8 cellular contexts compared by ENCODE assay signal in the genomic region with DNA sequence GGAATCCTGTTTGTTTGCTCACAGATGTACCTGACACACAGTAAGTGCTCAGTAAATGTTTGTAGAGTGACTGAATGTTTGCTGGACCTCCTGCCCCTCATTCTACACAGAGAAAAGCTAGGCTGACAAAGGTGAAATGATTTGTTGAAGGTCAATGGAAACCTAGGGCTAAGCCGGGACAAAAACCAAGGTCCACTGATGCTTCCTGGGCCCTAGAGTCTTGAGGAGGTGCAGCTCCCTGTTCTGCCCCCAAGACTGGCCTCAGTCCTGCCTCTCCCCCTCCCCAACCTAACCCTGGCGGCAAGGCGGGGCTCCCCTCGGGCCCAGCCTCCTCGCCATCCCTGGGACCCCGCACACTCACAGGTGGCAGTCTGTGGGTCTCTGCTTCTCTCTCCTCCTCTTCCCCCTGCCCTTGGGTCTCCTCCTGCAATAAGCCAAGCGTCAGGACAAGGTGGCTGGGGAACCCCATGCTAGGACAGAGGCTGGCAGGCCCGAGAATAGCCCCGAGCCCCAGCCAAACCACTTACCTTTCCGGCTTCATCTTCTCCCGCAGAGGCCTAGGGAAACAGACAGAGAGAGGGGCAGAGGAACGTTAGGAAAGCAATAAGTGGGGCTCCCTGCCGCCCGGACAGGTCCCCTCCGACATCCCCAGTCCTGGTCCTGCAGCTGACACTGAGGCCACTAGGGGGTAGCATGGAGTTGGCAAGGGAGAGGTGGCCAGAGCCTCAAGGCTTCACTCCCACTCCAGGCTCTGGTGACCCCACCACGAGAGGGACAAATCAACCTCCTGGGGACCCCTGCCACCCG. TPM values are rescaled to one million over a fixed set of nuclear protein-coding genes. Genes with fewer than 3 reads are reported as not detected.
A peak's percentile ranks its signal among the peaks of the same experiment; 100 is the strongest.
DNase-seq lines count a peak whose midpoint lies in the region; ATAC-seq and TF ChIP-seq lines count a peak whose summit lies in the region.

No MANE protein-coding gene starts in this region.

- WGBS in adrenal gland, 4 donors = 33 to 40% (median 37%) methylated on average over 16 to 17 of the region's 17 CpGs
- 39% methylated on average over 17 of the region's 17 CpGs for WGBS in right cardiac atrium
- 45 to 46% methylated on average over 17 of the region's 17 CpGs for WGBS in sigmoid colon, 2 donors

- TF ChIP-seq CTCF in NB4 (IDR thresholded peaks at IDR 0.05; ENCODE audit: low read depth, low read length) (peak; percentile 91), adrenal gland (IDR thresholded peaks at IDR 0.05) (peak; percentile 72 to 94 (median 90)), sigmoid colon (IDR thresholded peaks at IDR 0.05) (peak; percentile 82 to 95 (median 92))

- DNase-seq in SIG-M5 treated with dmso at 0.1 percent for 504 hours (lab: John Stamatoyannopoulos, UW; ENCODE audit: unreplicated experiment) = peak; percentile 46
- DNase-seq in SIG-M5 (lab: John Stamatoyannopoulos, UW) = no peak
- peak; percentile 78 for DNase-seq in NB4 (ENCODE audit: low read depth)
- peak; percentile 49 to 70 (median 52) for DNase-seq in T-helper 17 cell
- DNase-seq in adrenal gland = peak; percentile 72 to 88 (median 82)
- peak; percentile 77 to 91 (median 88) for DNase-seq in right cardiac atrium
- DNase-seq in sigmoid colon = peak; percentile 88

- H3K27me3 Mint-ChIP-seq in T-helper 17 cell = peaks cover 10% of the 10 kb centered on the region

- no peak overlapping the region for H3K4me3 ChIP-seq in NB4 (ENCODE audit: low read depth, low read length)
- H3K4me3 ChIP-seq in adrenal gland = no peak overlapping the region
- no peak overlapping the region for H3K4me3 ChIP-seq in right cardiac atrium (ENCODE audit: low read length)
- peak overlapping the region in 1 of 4 donors; percentile 12 for H3K4me3 ChIP-seq in sigmoid colon

- H3K4me1 Mint-ChIP-seq in T-helper 17 cell = peaks cover 21% of the 10 kb centered on the region

- H3K36me3 Mint-ChIP-seq in T-helper 17 cell (ENCODE audit: low read depth) = no peaks in the 10 kb centered on the region

- no peak for TF ChIP-seq EP300 in sigmoid colon (IDR thresholded peaks at IDR 0.05)

- intact Hi-C loops in adrenal gland (cut with DNase I) (loop anchor here (5.0 to 10.0 kb wide), 2 partner anchors 59 to 141 kb away; a partner anchor contains a TSS), right cardiac atrium (cut with DNase I) (loop anchor here in 3 of 4 donors (2.0 to 10.0 kb wide), 4 partner anchors 59 to 143 kb away; a partner anchor contains a TSS), sigmoid colon (cut with DNase I) (loop anchor here (2.0 to 10.0 kb wide), 3 partner anchors 57 to 359 kb away; a partner anchor contains a TSS)

- peak overlapping the region; percentile 24 for H3K27ac Mint-ChIP-seq in T-helper 17 cell

- H3K9me3 ChIP-seq in T-helper 17 cell (ENCODE audit: control insufficient read depth, low read length, poor library complexity, severe bottlenecking) (no peaks in the 10 kb centered on the region), adrenal gland (replicated peaks in 1 of 3) (no peaks in the 10 kb centered on the region), right cardiac atrium (ENCODE audit: control insufficient read depth, low read length) (no peaks in the 10 kb centered on the region), sigmoid colon (no peaks in the 10 kb centered on the region)

- no peaks in the 10 kb centered on the region for H3K27me3 ChIP-seq in adrenal gland
- H3K27me3 ChIP-seq in right cardiac atrium (ENCODE audit: control insufficient read depth, insufficient read depth) = no peaks in the 10 kb centered on the region
- peaks cover 0 to 25% (median 6%) of the 10 kb centered on the region in 3 donors for H3K27me3 ChIP-seq in sigmoid colon

- TF ChIP-seq POLR2A in NB4 (IDR thresholded peaks at IDR 0.05; ENCODE audit: extremely low read depth, insufficient read length) = no peak
- TF ChIP-seq POLR2A in adrenal gland (IDR thresholded peaks at IDR 0.05) = no peak
- TF ChIP-seq POLR2A in sigmoid colon (IDR thresholded peaks at IDR 0.05) = no peak

- ATAC-seq in T-helper 17 cell (peak; percentile 77), right cardiac atrium (peak; percentile 77 to 81), HG03378 (IDR thresholded peaks at IDR 0.05; ENCODE audit: unreplicated experiment) (no peak)

- H3K27ac ChIP-seq in adrenal gland (no peak overlapping the region), right cardiac atrium (ENCODE audit: low read length) (no peak overlapping the region), sigmoid colon (peak overlapping the region in 2 of 4 donors; percentile 10 to 12)

- H3K4me3 Mint-ChIP-seq in T-helper 17 cell = peak overlapping the region; percentile 70

- peaks cover 3 to 16% of the 10 kb centered on the region in 2 donors for H3K4me1 ChIP-seq in adrenal gland (replicated peaks in 1 of 2)
- peaks cover 14% of the 10 kb centered on the region for H3K4me1 ChIP-seq in right cardiac atrium (ENCODE audit: control insufficient read depth, insufficient read depth, low read length)
- H3K4me1 ChIP-seq in sigmoid colon = peaks cover 0 to 27% (median 23%) of the 10 kb centered on the region in 4 donors

- H3K36me3 ChIP-seq in adrenal gland (replicated peaks in 1 of 2) (no peaks in the 10 kb centered on the region), sigmoid colon (no peaks in the 10 kb centered on the region)

RNA-seq across cellular contexts. Expression of a gene that starts 9.3 kb away (rescaled TPM):
- not detected for total RNA-seq in T-helper 17 cell
- 10 to 100 TPM in 3 of 8 donors, 1 to 10 TPM in 5; 2.1 to 12.7 (median 5.3) TPM for total RNA-seq in adrenal gland
- polyA plus RNA-seq in adrenal gland = 1 to 10 TPM; 1.7 to 5.1 (median 4.5) TPM
- total RNA-seq in right cardiac atrium = 1 to 10 TPM; 2.9 to 5.9 (median 4.1) TPM
- polyA plus RNA-seq in right cardiac atrium = 4.3 TPM
- total RNA-seq in sigmoid colon = 10 to 100 TPM in 2 of 4 donors, 1 to 10 TPM in 2; 3.6 to 15.6 (median 9.7) TPM
- 1 to 10 TPM; 1.2 to 9.1 (median 1.6) TPM for polyA plus RNA-seq in sigmoid colon

RNA-seq across cellular contexts. Expression of a gene that starts 23.0 kb away (rescaled TPM):
- 1 to 10 TPM; 1.0 to 1.9 TPM for total RNA-seq in T-helper 17 cell
- total RNA-seq in adrenal gland = 10 to 100 TPM in 1 of 8 donors, 1 to 10 TPM in 7; 2.0 to 23.9 (median 5.3) TPM
- polyA plus RNA-seq in adrenal gland = 10 to 100 TPM in 2 of 3 donors, 1 to 10 TPM in 1; 3.9 to 28.2 (median 12.3) TPM
- 10 to 100 TPM; 13.9 to 20.7 (median 17.3) TPM for total RNA-seq in right cardiac atrium
- polyA plus RNA-seq in right cardiac atrium = 10.5 TPM
- total RNA-seq in sigmoid colon = 10 to 100 TPM in 1 of 4 donors, 1 to 10 TPM in 3; 4.6 to 11.1 (median 6.7) TPM
- polyA plus RNA-seq in sigmoid colon = 1 to 10 TPM; 1.8 to 4.0 (median 2.8) TPM

RNA-seq across cellular contexts. Expression of a gene that starts 56.7 kb away (rescaled TPM):
- total RNA-seq in T-helper 17 cell (10 to 100 TPM; 22.9 to 25.9 TPM), adrenal gland (10 to 100 TPM; 20.6 to 90.9 (median 51.6) TPM), right cardiac atrium (10 to 100 TPM; 29.4 to 39.9 (median 35.9) TPM), sigmoid colon (10 to 100 TPM; 34.1 to 37.5 (median 35.3) TPM)
- polyA plus RNA-seq in adrenal gland (10 to 100 TPM; 23.4 to 90.2 (median 32.8) TPM), right cardiac atrium (25.9 TPM), sigmoid colon (10 to 100 TPM; 25.2 to 45.5 (median 40.0) TPM)
